16 cellular contexts compared by ENCODE assay signal in the genomic region with DNA sequence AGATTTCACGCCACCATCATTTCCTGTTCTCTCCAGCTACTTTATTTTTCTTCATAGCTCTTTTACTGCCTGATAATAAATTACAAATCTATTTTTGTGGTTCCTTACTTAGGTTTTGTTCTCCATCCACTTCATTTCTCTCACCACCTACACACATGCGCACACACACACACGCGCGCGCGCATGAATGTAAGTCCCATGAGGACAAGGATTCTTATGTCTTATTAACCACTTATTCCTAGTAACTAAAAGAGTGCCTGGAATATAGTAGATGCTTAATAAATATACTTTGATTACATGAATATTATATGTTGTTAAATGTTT.
DNase-seq lines count a peak whose midpoint lies in the region; ATAC-seq and TF ChIP-seq lines count a peak whose summit lies in the region.
"Had no signal": no experiment of that assay in that cellular context is flagged by ENCODE, and none has a peak within 500 bp of the region (broad histone marks: within the 10 kb centered on the region; RNA-seq: fewer than 3 reads in every experiment).

No MANE protein-coding gene starts in this region.

- no peaks in the 10 kb centered on the region for H3K9me2 ChIP-seq in DOHH2 (replicated peaks; ENCODE audit: control insufficient read depth, low read length)

- intact Hi-C loops in activated CD8-positive, alpha-beta T cell treated with anti-CD3 and anti-CD28 coated beads for 36 hours (cut with micrococcal nuclease), result no loop called here
- intact Hi-C loops in activated T-helper 1 cell treated with anti-CD3 and anti-CD28 coated beads, Interleukin-12 subunit alpha, Interleukin-12 subunit beta, Interleukin-2, Interleukin-4 antibody, amounts not matched to agents 30 ng/mL and 10 ng/mL and 1 ng/mL, durations not matched to agents 14 hours and 24 hours and 36 hours (cut with micrococcal nuclease), result loop anchor here (2.0 to 10.0 kb wide), 5 partner anchors 116 to 1619 kb away; a partner anchor contains a TSS

- H3K79me2 ChIP-seq in DOHH2 (ENCODE audit: control insufficient read depth, low read length), result no peaks in the 10 kb centered on the region

- peak; percentile 27 for DNase-seq in activated CD8-positive, alpha-beta T cell treated with anti-CD3 and anti-CD28 coated beads for 36 hours
- DNase-seq in activated CD8-positive, alpha-beta T cell treated with anti-CD3 and anti-CD28 coated beads, Interleukin-2, amount 10 ng/mL, durations not matched to agents 7 days and 5 days, result no peak
- no peak for DNase-seq in activated T-helper 1 cell treated with anti-CD3 and anti-CD28 coated beads, Interleukin-12 subunit alpha, Interleukin-12 subunit beta, Interleukin-2, Interleukin-4 antibody, amounts not matched to agents 30 ng/mL and 10 ng/mL and 1 ng/mL, durations not matched to agents 14 hours and 24 hours and 36 hours (ENCODE audit: low spot score)
- peak; percentile 15 to 16 for DNase-seq in stimulated activated CD4-positive, alpha-beta T cell treated with anti-CD3 and anti-CD28 coated beads, Interleukin-2, amount 100 ng/mL, for 48 hours
- DNase-seq in DMS79 (lab: John Stamatoyannopoulos, UW) (no peak), HK-2 (ENCODE audit: unreplicated experiment) (no peak)
- DNase-seq in activated CD8-positive, alpha-beta memory T cell treated with anti-CD3 and anti-CD28 coated beads, Interleukin-2, amount 50 U/mL, for 4 hours, result no peak

- no peak for ATAC-seq in activated CD8-positive, alpha-beta T cell treated with anti-CD3 and anti-CD28 coated beads for 36 hours
- no peak for ATAC-seq in activated CD8-positive, alpha-beta T cell treated with anti-CD3 and anti-CD28 coated beads, Interleukin-2, amount 10 ng/mL, durations not matched to agents 7 days and 5 days

- H3K9me3 Mint-ChIP-seq in activated CD8-positive, alpha-beta T cell treated with anti-CD3 and anti-CD28 coated beads for 36 hours, result no peaks in the 10 kb centered on the region
- H3K9me3 Mint-ChIP-seq in activated CD8-positive, alpha-beta T cell treated with anti-CD3 and anti-CD28 coated beads, Interleukin-2, amount 10 ng/mL, durations not matched to agents 7 days and 5 days (ENCODE audit: insufficient read depth), result no peaks in the 10 kb centered on the region
- H3K9me3 Mint-ChIP-seq in activated T-helper 1 cell treated with anti-CD3 and anti-CD28 coated beads, Interleukin-12 subunit alpha, Interleukin-12 subunit beta, Interleukin-2, Interleukin-4 antibody, amounts not matched to agents 30 ng/mL and 10 ng/mL and 1 ng/mL, durations not matched to agents 14 hours and 24 hours and 36 hours, result peaks cover 6% of the 10 kb centered on the region
- H3K9me3 Mint-ChIP-seq: activated B cell treated with CpG ODN at 0.5 μM for 24 hours; IgD-negative memory B cell; naive thymus-derived CD8-positive, alpha-beta T cell had no signal

- no peak overlapping the region for H3K4me2 ChIP-seq in DOHH2 (ENCODE audit: low read length)

- no peaks in the 10 kb centered on the region for H3K4me1 ChIP-seq in DOHH2 (ENCODE audit: control insufficient read depth, low read length)
- H3K4me1 ChIP-seq: SJCRH30, stomach had no signal

- peak; percentile 11 for TF ChIP-seq CTCF in activated CD8-positive, alpha-beta T cell treated with anti-CD3 and anti-CD28 coated beads for 36 hours (IDR thresholded peaks at IDR 0.05)
- peak; percentile 40 for TF ChIP-seq CTCF in DOHH2 (IDR thresholded peaks at IDR 0.05; ENCODE audit: low read depth, low read length, poor library complexity, severe bottlenecking)

- POLR2A ChIA-PET in activated CD8-positive, alpha-beta T cell treated with anti-CD3 and anti-CD28 coated beads for 36 hours (lab: Charles Lee), result no interaction called here
- POLR2A ChIA-PET in activated CD8-positive, alpha-beta T cell treated with anti-CD3 and anti-CD28 coated beads, Interleukin-2, amount 10 ng/mL, durations not matched to agents 7 days and 5 days (lab: Charles Lee), result no interaction called here

- H3K27ac Mint-ChIP-seq in activated CD8-positive, alpha-beta T cell treated with anti-CD3 and anti-CD28 coated beads for 36 hours, result no peak overlapping the region
- H3K27ac Mint-ChIP-seq in activated CD8-positive, alpha-beta T cell treated with anti-CD3 and anti-CD28 coated beads, Interleukin-2, amount 10 ng/mL, durations not matched to agents 7 days and 5 days, result no peak overlapping the region
- H3K27ac Mint-ChIP-seq in activated T-helper 1 cell treated with anti-CD3 and anti-CD28 coated beads, Interleukin-12 subunit alpha, Interleukin-12 subunit beta, Interleukin-2, Interleukin-4 antibody, amounts not matched to agents 30 ng/mL and 10 ng/mL and 1 ng/mL, durations not matched to agents 14 hours and 24 hours and 36 hours, result peak overlapping the region; percentile 56
- H3K27ac Mint-ChIP-seq: activated B cell treated with CpG ODN at 0.5 μM for 24 hours, progenitor cell of endocrine pancreas had no signal

- no peak overlapping the region for H3K4me3 Mint-ChIP-seq in activated CD8-positive, alpha-beta T cell treated with anti-CD3 and anti-CD28 coated beads for 36 hours
- no peak overlapping the region for H3K4me3 Mint-ChIP-seq in activated CD8-positive, alpha-beta T cell treated with anti-CD3 and anti-CD28 coated beads, Interleukin-2, amount 10 ng/mL, durations not matched to agents 7 days and 5 days
- peak overlapping the region; percentile 48 for H3K4me3 Mint-ChIP-seq in activated T-helper 1 cell treated with anti-CD3 and anti-CD28 coated beads, Interleukin-12 subunit alpha, Interleukin-12 subunit beta, Interleukin-2, Interleukin-4 antibody, amounts not matched to agents 30 ng/mL and 10 ng/mL and 1 ng/mL, durations not matched to agents 14 hours and 24 hours and 36 hours
- H3K4me3 Mint-ChIP-seq: activated B cell treated with CpG ODN at 0.5 μM for 24 hours; IgD-negative memory B cell; naive thymus-derived CD8-positive, alpha-beta T cell had no signal

- H3K27me3 ChIP-seq in DOHH2 (ENCODE audit: control insufficient read depth, low read length), result peaks cover 14% of the 10 kb centered on the region; the same call in 1 of the 2 replicates
- H3K27me3 ChIP-seq: SJCRH30 had no signal

- H4K20me1 ChIP-seq in DOHH2 (ENCODE audit: control insufficient read depth, insufficient read depth, low read depth, low read length), result no peaks in the 10 kb centered on the region

- peaks cover 10% of the 10 kb centered on the region for H3K4me1 Mint-ChIP-seq in activated CD8-positive, alpha-beta T cell treated with anti-CD3 and anti-CD28 coated beads for 36 hours (ENCODE audit: low read depth)
- no peaks in the 10 kb centered on the region for H3K4me1 Mint-ChIP-seq in activated CD8-positive, alpha-beta T cell treated with anti-CD3 and anti-CD28 coated beads, Interleukin-2, amount 10 ng/mL, durations not matched to agents 7 days and 5 days (ENCODE audit: low read depth)
- H3K4me1 Mint-ChIP-seq in activated T-helper 1 cell treated with anti-CD3 and anti-CD28 coated beads, Interleukin-12 subunit alpha, Interleukin-12 subunit beta, Interleukin-2, Interleukin-4 antibody, amounts not matched to agents 30 ng/mL and 10 ng/mL and 1 ng/mL, durations not matched to agents 14 hours and 24 hours and 36 hours (ENCODE audit: low read depth), result peaks cover 16% of the 10 kb centered on the region
- H3K4me1 Mint-ChIP-seq: activated B cell treated with CpG ODN at 0.5 μM for 24 hours; IgD-negative memory B cell; naive thymus-derived CD8-positive, alpha-beta T cell had no signal

- H3K36me3 Mint-ChIP-seq in activated CD8-positive, alpha-beta T cell treated with anti-CD3 and anti-CD28 coated beads for 36 hours (ENCODE audit: low read depth), result no peaks in the 10 kb centered on the region
- H3K36me3 Mint-ChIP-seq in activated CD8-positive, alpha-beta T cell treated with anti-CD3 and anti-CD28 coated beads, Interleukin-2, amount 10 ng/mL, durations not matched to agents 7 days and 5 days (ENCODE audit: low read depth), result no peaks in the 10 kb centered on the region
- H3K36me3 Mint-ChIP-seq in activated T-helper 1 cell treated with anti-CD3 and anti-CD28 coated beads, Interleukin-12 subunit alpha, Interleukin-12 subunit beta, Interleukin-2, Interleukin-4 antibody, amounts not matched to agents 30 ng/mL and 10 ng/mL and 1 ng/mL, durations not matched to agents 14 hours and 24 hours and 36 hours (ENCODE audit: low read depth), result no peaks in the 10 kb centered on the region
- H3K36me3 Mint-ChIP-seq: IgD-negative memory B cell; naive thymus-derived CD8-positive, alpha-beta T cell had no signal

- no peak overlapping the region for H3K27ac ChIP-seq in DOHH2 (ENCODE audit: low read depth, low read length)
- H3K27ac ChIP-seq: HL-60, SJCRH30, skin epidermis, stomach had no signal

- no peaks in the 10 kb centered on the region for H3F3A ChIP-seq in DOHH2 (ENCODE audit: control insufficient read depth, insufficient read depth)

- H3K9me3 ChIP-seq in DOHH2 (ENCODE audit: control insufficient read depth, insufficient read depth, low read length), result no peaks in the 10 kb centered on the region
- H3K9me3 ChIP-seq: SJCRH30, stomach had no signal

- CTCF ChIA-PET in activated CD8-positive, alpha-beta T cell treated with anti-CD3 and anti-CD28 coated beads for 36 hours (lab: Charles Lee), result interaction anchor here (0.6 to 10.8 kb wide), 7 partner anchors 8 to 312 kb away, joined by 3 to 161 read pairs (median 4); no protein-coding TSS in a partner anchor
- CTCF ChIA-PET in activated CD8-positive, alpha-beta T cell treated with anti-CD3 and anti-CD28 coated beads, Interleukin-2, amount 10 ng/mL, durations not matched to agents 7 days and 5 days (lab: Charles Lee), result interaction anchor here (1.3 to 8.6 kb wide), 3 partner anchors 12 to 304 kb away, joined by 3 to 158 read pairs (median 32); no protein-coding TSS in a partner anchor

- H3K27me3 Mint-ChIP-seq in activated CD8-positive, alpha-beta T cell treated with anti-CD3 and anti-CD28 coated beads for 36 hours, result peaks cover 25% of the 10 kb centered on the region
- peaks cover 7% of the 10 kb centered on the region for H3K27me3 Mint-ChIP-seq in activated CD8-positive, alpha-beta T cell treated with anti-CD3 and anti-CD28 coated beads, Interleukin-2, amount 10 ng/mL, durations not matched to agents 7 days and 5 days (ENCODE audit: low read depth)
- H3K27me3 Mint-ChIP-seq in activated T-helper 1 cell treated with anti-CD3 and anti-CD28 coated beads, Interleukin-12 subunit alpha, Interleukin-12 subunit beta, Interleukin-2, Interleukin-4 antibody, amounts not matched to agents 30 ng/mL and 10 ng/mL and 1 ng/mL, durations not matched to agents 14 hours and 24 hours and 36 hours (ENCODE audit: insufficient read depth), result peaks cover 12% of the 10 kb centered on the region

- no peak overlapping the region for H3K4me3 ChIP-seq in DOHH2 (ENCODE audit: low read length)
- H3K4me3 ChIP-seq: SJCRH30, skin epidermis, stomach had no signal

- no peaks in the 10 kb centered on the region for H3K36me3 ChIP-seq in DOHH2 (ENCODE audit: control insufficient read depth, low read length)
- H3K36me3 ChIP-seq: SJCRH30, stomach had no signal

Comparison
In these comparisons a context has a peak if more than half of its experiments do, and no peak if none do; other contexts are left out.
1. DNase-seq: peak in activated CD8-positive, alpha-beta T cell treated with anti-CD3 and anti-CD28 coated beads for 36 hours (single experiment) and stimulated activated CD4-positive, alpha-beta T cell treated with anti-CD3 and anti-CD28 coated beads, Interleukin-2, amount 100 ng/mL, for 48 hours (2 of 2); none in activated CD8-positive, alpha-beta T cell treated with anti-CD3 and anti-CD28 coated beads, Interleukin-2, amount 10 ng/mL, durations not matched to agents 7 days and 5 days (single experiment), activated T-helper 1 cell treated with anti-CD3 and anti-CD28 coated beads, Interleukin-12 subunit alpha, Interleukin-12 subunit beta, Interleukin-2, Interleukin-4 antibody, amounts not matched to agents 30 ng/mL and 10 ng/mL and 1 ng/mL, durations not matched to agents 14 hours and 24 hours and 36 hours (single experiment), DMS79 (single experiment), HK-2 (single experiment) and activated CD8-positive, alpha-beta memory T cell treated with anti-CD3 and anti-CD28 coated beads, Interleukin-2, amount 50 U/mL, for 4 hours (single experiment).